Comparison of ENCODE assay signal across 8 cellular contexts in the genomic region with DNA sequence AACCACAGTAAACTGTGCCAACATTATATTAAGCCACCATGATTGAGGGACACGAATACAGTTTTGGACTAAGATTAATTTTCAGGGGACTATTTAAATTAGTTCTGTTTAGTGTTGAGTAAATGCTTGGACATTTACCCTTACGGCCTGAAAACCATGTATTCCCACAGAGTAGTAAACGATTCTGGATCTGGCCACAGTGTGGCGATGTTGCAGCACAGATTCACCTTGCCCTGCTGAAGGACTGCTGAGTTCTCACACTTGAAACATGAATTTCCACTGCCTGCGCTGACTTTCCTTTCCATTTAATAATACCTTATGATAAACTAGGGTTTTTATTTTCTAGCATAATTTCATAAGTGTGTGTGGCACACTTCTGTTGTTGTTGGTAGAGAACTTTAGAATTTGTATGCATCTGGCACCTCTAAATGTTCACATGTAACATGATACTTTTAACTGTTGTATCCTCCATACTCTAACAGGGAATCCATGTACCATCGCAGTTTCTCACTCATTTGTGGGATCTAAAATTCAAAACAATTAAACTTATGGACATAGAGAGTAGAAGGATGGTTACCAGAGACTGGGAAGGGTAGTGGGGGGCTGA. TPM values are rescaled to one million over a fixed set of nuclear protein-coding genes. Genes with fewer than 3 reads are reported as not detected.
DNase-seq lines count a peak whose midpoint lies in the region; ATAC-seq and TF ChIP-seq lines count a peak whose summit lies in the region.

No MANE protein-coding gene starts in this region.

- no peaks in the 10 kb centered on the region for H3K79me1 ChIP-seq in H9 (ENCODE audit: insufficient read depth, low read depth, low read length, poor library complexity, severe bottlenecking)

- no peak overlapping the region for H4K91ac ChIP-seq in H9 (ENCODE audit: insufficient read length, low read depth, low read length)

- no peaks in the 10 kb centered on the region for H3F3A ChIP-seq in smooth muscle cell (ENCODE audit: low read depth)

- no peak overlapping the region for H2BK20ac ChIP-seq in H9 (ENCODE audit: low read depth, low read length, poor library complexity, severe bottlenecking)

- H2BK120ac ChIP-seq in H9 (ENCODE audit: low read depth, low read length, poor library complexity, severe bottlenecking): no peak overlapping the region

- DNase-seq in NCI-H1694 (lab: John Stamatoyannopoulos, UW) (peak; percentile 20), NCI-H1694 treated with DMSO at 0.1 percent for 48 hours (lab: John Stamatoyannopoulos, UW) (no peak), H9 (peak; percentile 66), LHCN-M2 (ENCODE audit: low read depth) (peak; percentile 63), ascending aorta (ENCODE audit: low spot score in 2 of 2) (peak in 1 of 2 donors; percentile 76), hippocampal formation (lab: John Stamatoyannopoulos, UW) (peak; percentile 69 to 85), smooth muscle cell (lab: John Stamatoyannopoulos, UW; ENCODE audit: unreplicated experiment) (peak; percentile 9)

- H4K5ac ChIP-seq in H9 (ENCODE audit: insufficient read length, low read depth, low read length): no peak overlapping the region

- WGBS in H9 (ENCODE audit: extremely low coverage, insufficient read length, low lambda C conversion rate): no CpG with 5 or more reads among the region's 6 CpGs
- 12% methylated on average over 6 of the region's 6 CpGs for WGBS in smooth muscle cell (ENCODE audit: low lambda C conversion rate)

- no peak overlapping the region for H3K56ac ChIP-seq in H9 (ENCODE audit: insufficient read length, low read depth, low read length)

- peak; percentile 99 for ATAC-seq in SK-N-SH treated with all-trans-retinoic acid at 6 μM for 48 hours

- H3K27ac ChIP-seq in H9 (ENCODE audit: insufficient read length, low read depth, low read length): no peak overlapping the region
- no peak overlapping the region for H3K27ac ChIP-seq in ascending aorta
- no peak overlapping the region for H3K27ac ChIP-seq in smooth muscle cell (ENCODE audit: low read depth)

- no peaks in the 10 kb centered on the region for H3K27me3 ChIP-seq in H9 (ENCODE audit: insufficient read depth, low read length)
- no peaks in the 10 kb centered on the region for H3K27me3 ChIP-seq in ascending aorta
- no peaks in the 10 kb centered on the region for H3K27me3 ChIP-seq in smooth muscle cell (ENCODE audit: low read depth)

- H3K4me1 Mint-ChIP-seq in H9: peaks cover 8 to 15% of the 10 kb centered on the region in 2 experiments

- H3K9ac ChIP-seq in H9 (ENCODE audit: extremely low read depth, insufficient read length, low read length) (no peak overlapping the region), smooth muscle cell (ENCODE audit: low read depth) (no peak overlapping the region)

- H2BK15ac ChIP-seq in H9 (ENCODE audit: low read depth, low read length): no peak overlapping the region

- H2BK5ac ChIP-seq in H9 (ENCODE audit: insufficient read length, low read length): no peak overlapping the region

- H3K14ac ChIP-seq in H9 (ENCODE audit: insufficient read depth, low read length): no peak overlapping the region

- intact Hi-C loops in ascending aorta (cut with DNase I): loop anchor here (10.0 kb wide), 2 partner anchors 901 to 1891 kb away; partner anchors contain the start of gene EPHA3

- H3K18ac ChIP-seq in H9 (ENCODE audit: insufficient read length, low read depth, low read length): no peak overlapping the region

- H3T11ph ChIP-seq in H9 (ENCODE audit: low read length): no peak overlapping the region

- no peak overlapping the region for H3K4ac ChIP-seq in H9 (ENCODE audit: low read depth, low read length)

- no peak overlapping the region for H4K8ac ChIP-seq in H9 (replicated peaks; ENCODE audit: insufficient read length, low read depth, low read length)

- no peak overlapping the region for H3K4me3 Mint-ChIP-seq in H9

- H2AFZ ChIP-seq in H9 (ENCODE audit: low read length) (no peak overlapping the region), smooth muscle cell (ENCODE audit: low read depth) (peak overlapping the region; percentile 6)

- H3K27me3 Mint-ChIP-seq in H9 (ENCODE audit: low read depth): no peaks in the 10 kb centered on the region

- H3K4me2 ChIP-seq in H9 (ENCODE audit: insufficient read depth, insufficient read length, low read length) (no peak overlapping the region), smooth muscle cell (peak overlapping the region; percentile 72)

- H3K9me3 Mint-ChIP-seq in H9: peaks cover 0 to 2% of the 10 kb centered on the region in 2 experiments; a peak in 3 of 5 replicates

- no peaks in the 10 kb centered on the region for H3K23me2 ChIP-seq in H9 (ENCODE audit: insufficient read length, low read depth, low read length, poor library complexity, severe bottlenecking)

- H3K9me3 ChIP-seq in H9 (ENCODE audit: control insufficient read depth, low read depth, low read length) (no peaks in the 10 kb centered on the region), ascending aorta (no peaks in the 10 kb centered on the region), smooth muscle cell (replicated peaks; ENCODE audit: low read depth) (no peaks in the 10 kb centered on the region)

- TF ChIP-seq CTCF in H9 (conservative IDR thresholded peaks at IDR 0.05): peak; percentile 95
- TF ChIP-seq CTCF in ascending aorta (IDR thresholded peaks at IDR 0.05): peak; percentile 52 to 72 (median 66)
- peak; percentile 82 for TF ChIP-seq CTCF in smooth muscle cell (IDR thresholded peaks at IDR 0.05; ENCODE audit: borderline replicate concordance, insufficient read depth, poor library complexity, severe bottlenecking)

- H4K20me1 ChIP-seq in H9 (ENCODE audit: control insufficient read depth, insufficient read depth, insufficient read length): no peaks in the 10 kb centered on the region
- H4K20me1 ChIP-seq in smooth muscle cell (ENCODE audit: low read depth): no peaks in the 10 kb centered on the region

- no peak overlapping the region for H2BK12ac ChIP-seq in H9 (ENCODE audit: insufficient read length, low read depth, low read length)

- no peak overlapping the region for H2AK5ac ChIP-seq in H9 (ENCODE audit: insufficient read length, low read length)

- no peaks in the 10 kb centered on the region for H3K79me2 ChIP-seq in H9 (ENCODE audit: insufficient read depth, low read length)
- H3K79me2 ChIP-seq in smooth muscle cell (ENCODE audit: low read depth): no peaks in the 10 kb centered on the region

- no peak overlapping the region for H3K4me3 ChIP-seq in ascending aorta
- no peak overlapping the region for H3K4me3 ChIP-seq in smooth muscle cell

- H3K23ac ChIP-seq in H9 (ENCODE audit: insufficient read length, low read depth, low read length): no peak overlapping the region

- H3K36me3 ChIP-seq in ascending aorta (no peaks in the 10 kb centered on the region), smooth muscle cell (ENCODE audit: low read depth) (no peaks in the 10 kb centered on the region)

- H3K27ac Mint-ChIP-seq in H9: no peak overlapping the region

- H3K4me1 ChIP-seq in H9 (ENCODE audit: insufficient read depth, low read length): no peaks in the 10 kb centered on the region
- H3K4me1 ChIP-seq in ascending aorta: no peaks in the 10 kb centered on the region
- H3K4me1 ChIP-seq in smooth muscle cell (ENCODE audit: low read depth): no peaks in the 10 kb centered on the region

- H3K36me3 Mint-ChIP-seq in H9 (ENCODE audit: insufficient read depth in 1 of 3, low read depth in 3 of 3): peaks cover 1 to 7% (median 2%) of the 10 kb centered on the region in 3 experiments; a peak in 5 of 7 replicates

TF ChIP-seq in SK-N-SH treated with all-trans-retinoic acid at 6 μM for 48 hours, 23 proteins besides CTCF, POLR2A, EP300 and RAD21:
- TF ChIP-seq, protein P1, sequence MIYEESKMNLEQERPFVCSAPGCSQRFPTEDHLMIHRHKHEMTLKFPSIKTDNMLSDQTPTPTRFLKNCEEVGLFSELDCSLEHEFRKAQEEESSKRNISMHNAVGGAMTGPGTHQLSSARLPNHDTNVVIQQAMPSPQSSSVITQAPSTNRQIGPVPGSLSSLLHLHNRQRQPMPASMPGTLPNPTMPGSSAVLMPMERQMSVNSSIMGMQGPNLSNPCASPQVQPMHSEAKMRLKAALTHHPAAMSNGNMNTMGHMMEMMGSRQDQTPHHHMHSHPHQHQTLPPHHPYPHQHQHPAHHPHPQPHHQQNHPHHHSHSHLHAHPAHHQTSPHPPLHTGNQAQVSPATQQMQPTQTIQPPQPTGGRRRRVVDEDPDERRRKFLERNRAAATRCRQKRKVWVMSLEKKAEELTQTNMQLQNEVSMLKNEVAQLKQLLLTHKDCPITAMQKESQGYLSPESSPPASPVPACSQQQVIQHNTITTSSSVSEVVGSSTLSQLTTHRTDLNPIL (CRISPR knock-in tag; IDR thresholded peaks at IDR 0.05; ENCODE audit: low read depth): no peak
- TF ChIP-seq ZC3H10 (CRISPR knock-in tag; IDR thresholded peaks at IDR 0.05): no peak

RNA-seq across cellular contexts. Expression of gene C3orf38, which starts 53.9 kb away (rescaled TPM):
- 36.6 and 39.2 TPM in 2 replicates for total RNA-seq in H9 (2021)
- 29.9 and 34.3 TPM in 2 replicates for total RNA-seq in LHCN-M2 (2014; rRNA removed)
- 14.9 TPM for polyA plus RNA-seq in LHCN-M2 (2012)
- 13.0 TPM for total RNA-seq in ascending aorta
- 26.3 and 36.9 TPM in 2 replicates for total RNA-seq in smooth muscle cell
- 15.7 and 21.0 TPM in 2 replicates for polyA plus RNA-seq in smooth muscle cell
